In genomic region chr10:132444877-132445351, GRCh38 we compare ENCODE assay signal across 1 cellular context.
A peak's percentile ranks its signal among the peaks of the same experiment; 100 is the strongest.
TF ChIP-seq lines count a peak whose summit lies in the region.

No MANE protein-coding gene starts in this region.

TF ChIP-seq in HEK293, 187 proteins besides CTCF, POLR2A, EP300 and RAD21 (continued from another document and continues in another):
- no peak for TF ChIP-seq BCL6B (tag by site-specific recombination; IDR thresholded peaks at IDR 0.05)
- peak; percentile 81 for TF ChIP-seq ZNF423 (tag by site-specific recombination; IDR thresholded peaks at IDR 0.05)
- no peak for TF ChIP-seq ZNF645 (tag by site-specific recombination; IDR thresholded peaks at IDR 0.05)
- no peak for TF ChIP-seq SETDB1 (IDR thresholded peaks at IDR 0.05; ENCODE audit: insufficient read length, low read length)
- no peak for TF ChIP-seq ZNF449 (tag by site-specific recombination; IDR thresholded peaks at IDR 0.05)
- TF ChIP-seq HOXC10 (CRISPR knock-in tag; IDR thresholded peaks at IDR 0.05), result no peak
- TF ChIP-seq ZNF155 (tag by site-specific recombination; IDR thresholded peaks at IDR 0.05), result no peak
- no peak for TF ChIP-seq ZNF488 (tag by site-specific recombination; IDR thresholded peaks at IDR 0.05)
- TF ChIP-seq GLI2 (tag by site-specific recombination; IDR thresholded peaks at IDR 0.05; ENCODE audit: borderline replicate concordance, low read depth), result no peak
- no peak for TF ChIP-seq ZNF658 (tag by site-specific recombination; IDR thresholded peaks at IDR 0.05)
- TF ChIP-seq GLIS1 (tag by site-specific recombination; IDR thresholded peaks at IDR 0.05), result peak; percentile 95
- TF ChIP-seq ZBTB17 (tag by site-specific recombination; IDR thresholded peaks at IDR 0.05), result peak; percentile 68
- TF ChIP-seq ZNF239 (tag by site-specific recombination; IDR thresholded peaks at IDR 0.05), result no peak
- no peak for TF ChIP-seq PRDM2 (tag by site-specific recombination; IDR thresholded peaks at IDR 0.05; ENCODE audit: borderline replicate concordance)
- no peak for TF ChIP-seq KLF1 (tag by site-specific recombination; IDR thresholded peaks at IDR 0.05)
- peak; percentile 56; the same call in 1 of the 2 replicates for TF ChIP-seq SP7 (tag by site-specific recombination; IDR thresholded peaks at IDR 0.05)
- no peak for TF ChIP-seq ZNF324 (tag by site-specific recombination; IDR thresholded peaks at IDR 0.05)
- no peak for TF ChIP-seq ZNF132 (tag by site-specific recombination; IDR thresholded peaks at IDR 0.05; ENCODE audit: borderline replicate concordance)
- TF ChIP-seq ZNF776 (tag by site-specific recombination; IDR thresholded peaks at IDR 0.05; ENCODE audit: borderline replicate concordance), result no peak
- TF ChIP-seq RBAK (tag by site-specific recombination; IDR thresholded peaks at IDR 0.05), result no peak
- 0 out of 2 replicates have a peak, but pooled peaks have one; percentile 32 for TF ChIP-seq ZFP69B (tag by site-specific recombination; IDR thresholded peaks at IDR 0.05)
- no peak for TF ChIP-seq GFI1B (tag by site-specific recombination; IDR thresholded peaks at IDR 0.05)
- TF ChIP-seq TRIM28 (IDR thresholded peaks at IDR 0.05; ENCODE audit: borderline replicate concordance, low read length), result no peak
- TF ChIP-seq ZNF660 (tag by site-specific recombination; IDR thresholded peaks at IDR 0.05), result no peak
- TF ChIP-seq ZNF791 (tag by site-specific recombination; IDR thresholded peaks at IDR 0.05), result no peak
- no peak for TF ChIP-seq ZBTB10 (tag by site-specific recombination; IDR thresholded peaks at IDR 0.05)
- no peak for TF ChIP-seq ZNF610 (tag by site-specific recombination; IDR thresholded peaks at IDR 0.05; ENCODE audit: borderline replicate concordance)
- TF ChIP-seq MYNN (tag by site-specific recombination; IDR thresholded peaks at IDR 0.05; ENCODE audit: borderline replicate concordance), result no peak
- TF ChIP-seq ZNF48 (tag by site-specific recombination; IDR thresholded peaks at IDR 0.05), result no peak
- no peak for TF ChIP-seq ZNF19 (tag by site-specific recombination; IDR thresholded peaks at IDR 0.05; ENCODE audit: low read depth)
- TF ChIP-seq MEIS1 (CRISPR knock-in tag; IDR thresholded peaks at IDR 0.05; ENCODE audit: borderline replicate concordance), result no peak
- TF ChIP-seq GLI4 (tag by site-specific recombination; IDR thresholded peaks at IDR 0.05), result no peak
- no peak for TF ChIP-seq ZNF138 (tag by site-specific recombination; IDR thresholded peaks at IDR 0.05; ENCODE audit: borderline replicate concordance)
- peak; percentile 37; the same call in 1 of the 2 replicates for TF ChIP-seq ZBTB8A (tag by site-specific recombination; IDR thresholded peaks at IDR 0.05)
- TF ChIP-seq ZNF174 (tag by site-specific recombination; IDR thresholded peaks at IDR 0.05), result no peak
- no peak for TF ChIP-seq ZNF626 (tag by site-specific recombination; IDR thresholded peaks at IDR 0.05)
- TF ChIP-seq TSHZ1 (tag by site-specific recombination; IDR thresholded peaks at IDR 0.05; ENCODE audit: borderline replicate concordance), result no peak
- no peak for TF ChIP-seq ZBTB49 (tag by site-specific recombination; IDR thresholded peaks at IDR 0.05; ENCODE audit: low read depth)
- no peak for TF ChIP-seq ZNF558 (tag by site-specific recombination; IDR thresholded peaks at IDR 0.05)
- no peak for TF ChIP-seq ZNF146 (tag by site-specific recombination; IDR thresholded peaks at IDR 0.05)
- peak; percentile 58; the same call in 1 of the 2 replicates for TF ChIP-seq ZNF394 (tag by site-specific recombination; IDR thresholded peaks at IDR 0.05; ENCODE audit: borderline replicate concordance)
- no peak for TF ChIP-seq ZNF221 (tag by site-specific recombination; IDR thresholded peaks at IDR 0.05; ENCODE audit: borderline replicate concordance)
- TF ChIP-seq IKZF3 (tag by site-specific recombination; IDR thresholded peaks at IDR 0.05), result peak; percentile 75
- no peak for TF ChIP-seq ZBTB1 (tag by site-specific recombination; IDR thresholded peaks at IDR 0.05)
- TF ChIP-seq ZNF629 (tag by site-specific recombination; IDR thresholded peaks at IDR 0.05), result no peak
- peak; percentile 44; the same call in 1 of the 2 replicates for TF ChIP-seq OSR2 (tag by site-specific recombination; IDR thresholded peaks at IDR 0.05)
- TF ChIP-seq KLF8 (tag by site-specific recombination; IDR thresholded peaks at IDR 0.05), result no peak
- no peak for TF ChIP-seq ZNF16 (tag by site-specific recombination; IDR thresholded peaks at IDR 0.05; ENCODE audit: low read depth)
